9 cellular contexts compared by ENCODE assay signal in the genomic region with DNA sequence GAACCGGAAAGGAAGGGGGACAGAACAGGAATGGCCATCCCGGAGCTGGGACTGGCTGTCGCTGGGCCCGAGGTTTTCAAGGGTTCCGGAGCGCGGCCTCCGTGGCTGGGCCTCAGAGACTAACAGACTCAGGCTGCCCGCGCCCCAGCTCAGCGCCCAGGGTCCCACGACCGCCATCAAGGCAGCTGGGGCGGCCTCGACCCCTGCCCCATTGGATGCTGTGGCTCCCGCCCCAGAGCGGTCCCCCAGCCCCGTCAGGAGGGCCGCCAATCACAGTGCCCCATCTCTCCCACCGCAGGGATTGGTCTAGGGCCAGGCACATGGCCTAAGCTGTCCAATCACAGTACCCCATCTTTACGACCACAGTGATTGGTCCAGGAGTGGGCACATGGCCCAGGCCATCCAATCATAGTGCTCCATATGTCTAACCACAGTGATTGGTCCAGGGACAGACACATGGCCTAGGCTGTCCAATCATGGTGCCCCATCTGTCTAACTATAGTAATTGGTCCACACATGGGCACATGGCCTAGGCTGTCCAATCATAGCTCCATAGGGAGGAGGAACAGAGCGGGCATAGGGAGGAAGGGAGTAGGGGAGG.
DNase-seq lines count a peak whose midpoint lies in the region; ATAC-seq, FAIRE-seq and TF ChIP-seq lines count a peak whose summit lies in the region.
"Had no signal": no experiment of that assay in that cellular context is flagged by ENCODE, and none has a peak within 500 bp of the region (broad histone marks: within the 10 kb centered on the region; RNA-seq: fewer than 3 reads in every experiment).

No MANE protein-coding gene starts in this region.

- ATAC-seq in HCT116, result peak; percentile 67
- ATAC-seq in T-cell (replicated peaks in 1 of 4), result peak; percentile 9 to 85 (median 46)
- peak in 1 of 2 donors; percentile 75 for ATAC-seq in gastrocnemius medialis

- BruUV-seq in HCT116 (replicated peaks; lab: Mats Ljungman, UMichigan), result no TSS peak

- intact Hi-C loops in HCT116 (cut with micrococcal nuclease), result loop anchor here (10.0 kb wide), 1 partner anchor 157 kb away; no protein-coding TSS in a partner anchor
- intact Hi-C loops in gastrocnemius medialis (cut with DNase I; ENCODE audit: low total_unique reads), result no loop called here

- H4K20me1 ChIP-seq in HCT116 (ENCODE audit: insufficient read depth), result no peaks in the 10 kb centered on the region

- no peaks in the 10 kb centered on the region for H3K36me3 Mint-ChIP-seq in T-cell

- H3K27me3 Mint-ChIP-seq in T-cell, result peaks cover 12 to 21% of the 10 kb centered on the region in 2 donors

- H3K4me3 Mint-ChIP-seq in T-cell, result peak overlapping the region in 1 of 3 donors; percentile 58
- H3K4me3 Mint-ChIP-seq: central memory CD8-positive, alpha-beta T cell had no signal

- TF ChIP-seq CTCF in HCT116 (IDR thresholded peaks at IDR 0.05 in 2 of 3, conservative IDR thresholded peaks at IDR 0.05 in 1 of 3; ENCODE audit: borderline replicate concordance in 1 of 3, insufficient read depth in 1 of 3, low read depth in 2 of 3, low read length in 2 of 3), result no peak
- TF ChIP-seq CTCF in gastrocnemius medialis (IDR thresholded peaks at IDR 0.05 in 4 of 5, conservative IDR thresholded peaks at IDR 0.05 in 1 of 5), result no peak

- FAIRE-seq in GM12892 (lab: Jason Lieb, UNC), result no peak

- H3K4me1 Mint-ChIP-seq in T-cell, result no peaks in the 10 kb centered on the region
- H3K4me1 Mint-ChIP-seq: central memory CD8-positive, alpha-beta T cell had no signal

- H3K27ac ChIP-seq in HCT116 (ENCODE audit: low read depth, low read length) (no peak overlapping the region), gastrocnemius medialis (no peak overlapping the region)

- H3K9ac ChIP-seq in HCT116 (ENCODE audit: low read length), result no peak overlapping the region

- H3K4me3 ChIP-seq in HCT116 (replicated peaks in 1 of 2; ENCODE audit: low read depth in 1 of 2, low read length in 2 of 2), result no peak overlapping the region
- peak overlapping the region in 1 of 4 donors; percentile 21 for H3K4me3 ChIP-seq in gastrocnemius medialis

- no peak overlapping the region for H3K4me2 ChIP-seq in HCT116 (ENCODE audit: low read length)

- in situ Hi-C loops in gastrocnemius medialis (cut with MboI; ENCODE audit: low sequenced_read_pairs in 4 of 4), result no loop called here

- POLR2A ChIA-PET in HCT116 (lab: Charles Lee) (interaction anchor here (0.6 kb wide), 1 partner anchor 17 kb away, joined by 4 read pairs; no protein-coding TSS in a partner anchor), T-cell (lab: Charles Lee) (no interaction called here)

- no peak overlapping the region for H2AFZ ChIP-seq in HCT116 (ENCODE audit: low read depth, low read length, poor library complexity, severe bottlenecking)

- no peak for TF ChIP-seq POLR2A in HCT116 (IDR thresholded peaks at IDR 0.05; ENCODE audit: borderline replicate concordance, extremely low read depth, insufficient read depth, insufficient read length)
- no peak for TF ChIP-seq POLR2A in gastrocnemius medialis (IDR thresholded peaks at IDR 0.05)
- no peak for TF ChIP-seq POLR2A in GM12892 (IDR thresholded peaks at IDR 0.05; ENCODE audit: low read depth, low read length)

- no peaks in the 10 kb centered on the region for H3K79me2 ChIP-seq in HCT116 (ENCODE audit: insufficient read depth, low read length)

- DNase-seq in HCT116 (ENCODE audit: low read depth, low spot score) (peak; percentile 69), T-cell (peak in 10 of 34 experiments; percentile 3 to 69 (median 25)), fibroblast of the conjunctiva (ENCODE audit: low read depth) (peak; percentile 90), gastrocnemius medialis (peak; percentile 9 to 20), GM12892 (ENCODE audit: insufficient read length) (no peak), AG20443 (ENCODE audit: low spot score) (no peak), germinal center (ENCODE audit: low spot score) (no peak), LoVo (ENCODE audit: low spot score) (no peak)

- no peaks in the 10 kb centered on the region for H3K9me3 ChIP-seq in HCT116 (ENCODE audit: control insufficient read depth in 1 of 2, insufficient read depth in 1 of 2, low read depth in 1 of 2, low read length in 2 of 2)
- no peaks in the 10 kb centered on the region for H3K9me3 ChIP-seq in gastrocnemius medialis

- H3K36me3 ChIP-seq in HCT116 (ENCODE audit: control insufficient read depth in 1 of 2, insufficient read depth in 2 of 2, low read length in 2 of 2) (no peaks in the 10 kb centered on the region), gastrocnemius medialis (no peaks in the 10 kb centered on the region)

- RAD21 ChIA-PET in HCT116 (lab: Charles Lee; ENCODE audit: low non-redundant PET in 1 of 2, low total read pairs in 2 of 2, uncharacterized antibody in 2 of 2, unreplicated experiment in 2 of 2), result no interaction called here

- H3K27ac Mint-ChIP-seq in T-cell, result no peak overlapping the region

- H3K27me3 ChIP-seq in HCT116 (ENCODE audit: insufficient read depth, low read length) (no peaks in the 10 kb centered on the region), gastrocnemius medialis (peaks cover 9 to 41% (median 19%) of the 10 kb centered on the region in 3 donors)

- H3K4me1 ChIP-seq in HCT116 (ENCODE audit: control insufficient read depth in 1 of 2, insufficient read depth in 2 of 2, low read length in 2 of 2) (peaks cover 0 to 13% of the 10 kb centered on the region in 2 experiments; a peak in 2 of 4 replicates), gastrocnemius medialis (no peaks in the 10 kb centered on the region)

- TF ChIP-seq RAD21 in HCT116 (IDR thresholded peaks at IDR 0.05; ENCODE audit: low read depth), result no peak

- no peaks in the 10 kb centered on the region for H3K9me2 ChIP-seq in HCT116 (ENCODE audit: insufficient read depth)

- CTCF ChIA-PET in HCT116 (lab: Charles Lee), result no interaction called here
- CTCF ChIA-PET in T-cell (lab: Charles Lee), result interaction anchor here in 1 of 2 donors (0.6 kb wide), 1 partner anchor 376 kb away, joined by 5 read pairs; no protein-coding TSS in a partner anchor

- H3K9me3 Mint-ChIP-seq in T-cell, result no peaks in the 10 kb centered on the region
- H3K9me3 Mint-ChIP-seq: central memory CD8-positive, alpha-beta T cell had no signal

TF ChIP-seq in HCT116, 20 proteins besides CTCF, POLR2A, EP300 and RAD21:
- TF ChIP-seq, protein P1, sequence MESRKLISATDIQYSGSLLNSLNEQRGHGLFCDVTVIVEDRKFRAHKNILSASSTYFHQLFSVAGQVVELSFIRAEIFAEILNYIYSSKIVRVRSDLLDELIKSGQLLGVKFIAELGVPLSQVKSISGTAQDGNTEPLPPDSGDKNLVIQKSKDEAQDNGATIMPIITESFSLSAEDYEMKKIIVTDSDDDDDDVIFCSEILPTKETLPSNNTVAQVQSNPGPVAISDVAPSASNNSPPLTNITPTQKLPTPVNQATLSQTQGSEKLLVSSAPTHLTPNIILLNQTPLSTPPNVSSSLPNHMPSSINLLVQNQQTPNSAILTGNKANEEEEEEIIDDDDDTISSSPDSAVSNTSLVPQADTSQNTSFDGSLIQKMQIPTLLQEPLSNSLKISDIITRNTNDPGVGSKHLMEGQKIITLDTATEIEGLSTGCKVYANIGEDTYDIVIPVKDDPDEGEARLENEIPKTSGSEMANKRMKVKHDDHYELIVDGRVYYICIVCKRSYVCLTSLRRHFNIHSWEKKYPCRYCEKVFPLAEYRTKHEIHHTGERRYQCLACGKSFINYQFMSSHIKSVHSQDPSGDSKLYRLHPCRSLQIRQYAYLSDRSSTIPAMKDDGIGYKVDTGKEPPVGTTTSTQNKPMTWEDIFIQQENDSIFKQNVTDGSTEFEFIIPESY (IDR thresholded peaks at IDR 0.05; ENCODE audit: extremely low read depth, insufficient replicate concordance, low read length), result no peak
- TF ChIP-seq POLR2AphosphoS5 (IDR thresholded peaks at IDR 0.05; ENCODE audit: low read depth, low read length), result no peak
- TF ChIP-seq SP1 (IDR thresholded peaks at IDR 0.05; ENCODE audit: low read depth), result peak; percentile 70

Comparison
In these comparisons a context has a peak if more than half of its experiments do, and no peak if none do; other contexts are left out.
1. DNase-seq: peak in HCT116 (single experiment), fibroblast of the conjunctiva (single experiment) and gastrocnemius medialis (2 of 2); none in GM12892 (single experiment), AG20443 (single experiment), germinal center (single experiment) and LoVo (single experiment).